In the genomic region with DNA sequence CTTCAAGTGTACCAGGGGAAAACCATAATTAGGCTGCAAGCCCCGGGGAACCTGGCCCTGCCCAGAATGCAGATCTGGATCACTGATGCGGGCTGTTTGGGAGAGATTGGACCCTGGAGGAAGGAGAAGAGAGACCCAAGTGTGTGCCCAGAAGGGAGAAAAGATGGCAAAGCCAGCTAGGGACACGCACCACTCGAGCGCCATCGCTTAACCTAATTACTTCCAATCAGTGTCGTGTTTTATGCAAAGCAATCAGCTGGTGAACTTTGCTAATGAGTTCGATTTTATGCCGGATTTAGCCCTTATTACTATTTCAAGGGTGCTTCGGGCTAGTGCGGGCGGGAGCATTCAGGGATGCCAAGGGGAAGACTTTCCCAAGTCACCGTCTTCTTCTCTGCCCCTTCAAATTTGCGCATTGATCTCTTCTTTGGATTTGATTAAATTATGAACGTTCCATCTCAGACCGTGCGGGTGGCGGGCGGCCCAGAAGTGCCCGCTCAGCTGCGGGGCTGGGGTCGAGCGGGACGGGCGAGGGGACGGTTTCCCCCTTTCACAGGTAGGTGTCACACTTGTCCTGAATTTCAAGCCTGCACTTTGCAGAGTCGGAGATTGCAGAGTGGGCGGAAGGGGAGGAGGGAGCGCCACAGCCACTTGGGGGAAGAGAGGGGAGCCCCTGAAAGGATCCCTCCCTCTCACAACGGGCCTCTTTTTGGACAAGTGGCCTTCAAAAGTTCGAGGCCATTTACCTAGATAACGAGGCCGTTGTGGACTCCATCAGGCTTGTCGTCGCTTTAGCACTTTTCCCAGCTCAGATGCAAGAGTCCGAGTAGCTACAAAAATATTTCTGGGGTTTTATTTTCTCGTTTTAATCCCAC, we compare ENCODE assay signal across 12 cellular contexts. TPM values are rescaled to one million over a fixed set of nuclear protein-coding genes. Genes with fewer than 3 reads are reported as not detected.
DNase-seq lines count a peak whose midpoint lies in the region; ATAC-seq, FAIRE-seq and TF ChIP-seq lines count a peak whose summit lies in the region.
"Had no signal": no experiment of that assay in that cellular context is flagged by ENCODE, and none has a peak within 500 bp of the region (broad histone marks: within the 10 kb centered on the region; RNA-seq: fewer than 3 reads in every experiment).

No MANE protein-coding gene starts in this region.

- CTCF ChIA-PET in endothelial cell of umbilical vein (lab: Charles Lee): interaction anchor here (1.4 kb wide), 1 partner anchor 1385 kb away, joined by 3 read pairs; no protein-coding TSS in a partner anchor

- intact Hi-C loops in endothelial cell of umbilical vein (cut with micrococcal nuclease): loop anchor here (5.0 to 10.0 kb wide), 3 partner anchors 770 to 1042 kb away; no protein-coding TSS in a partner anchor

- no peaks in the 10 kb centered on the region for H3K79me2 ChIP-seq in endothelial cell of umbilical vein (ENCODE audit: control insufficient read depth, insufficient read depth, low read length)

- H3K4me3 Mint-ChIP-seq in IgD-negative memory B cell (peak overlapping the region in 2 of 4 donors; percentile 37 to 72), nephron progenitor cell (peak overlapping the region; percentile 70)
- no peak overlapping the region for H3K4me3 Mint-ChIP-seq in stimulated activated memory B cell treated with anti-CD40 and anti-IgM and Interleukin-4, amounts not matched to agents 10 μg/mL and 1 μg/mL and 100 μg/mL, for 72 hours

- no peaks in the 10 kb centered on the region for H3K36me3 ChIP-seq in endothelial cell of umbilical vein (ENCODE audit: control insufficient read depth in 2 of 2, extremely low read depth in 1 of 2, insufficient read depth in 2 of 2, low read length in 2 of 2)
- H3K36me3 ChIP-seq: Peyer's patch, sigmoid colon had no signal

- no peaks in the 10 kb centered on the region for H3K36me3 Mint-ChIP-seq in IgD-negative memory B cell
- no peaks in the 10 kb centered on the region for H3K36me3 Mint-ChIP-seq in nephron progenitor cell (ENCODE audit: low read depth)
- no peaks in the 10 kb centered on the region for H3K36me3 Mint-ChIP-seq in stimulated activated memory B cell treated with anti-CD40 and anti-IgM and Interleukin-4, amounts not matched to agents 10 μg/mL and 1 μg/mL and 100 μg/mL, for 72 hours

- DNase-seq in ELF-1 (ENCODE audit: low read depth, low spot score) (peak; percentile 69), endothelial cell of umbilical vein (ENCODE audit: low read depth, low spot score) (peak; percentile 11), nephron progenitor cell (peak; percentile 64), NCI-H510A treated with DMSO at 0.1 percent for 48 hours (lab: John Stamatoyannopoulos, UW) (no peak)
- no peak for DNase-seq in stimulated activated CD4-positive, alpha-beta T cell treated with anti-CD3 and anti-CD28 coated beads, Interleukin-12 subunit alpha, Interleukin-12 subunit beta, amount 100 ng/mL, for 4 hours
- DNase-seq: Kasumi-1, Peyer's patch, sigmoid colon had no signal

- no peak overlapping the region for H3K27ac ChIP-seq in endothelial cell of umbilical vein (ENCODE audit: insufficient read depth, low read depth, low read length)
- H3K27ac ChIP-seq: Peyer's patch, sigmoid colon had no signal

- no peak for FAIRE-seq in endothelial cell of umbilical vein (lab: Jason Lieb, UNC)

- H3K4me3 ChIP-seq in endothelial cell of umbilical vein (replicated peaks in 1 of 3; ENCODE audit: insufficient read depth in 1 of 3, low read depth in 1 of 3, low read length in 3 of 3): no peak overlapping the region
- H3K4me3 ChIP-seq: Peyer's patch, sigmoid colon had no signal

- H3K27ac Mint-ChIP-seq in IgD-negative memory B cell (peak overlapping the region; percentile 78 to 91 (median 80)), nephron progenitor cell (no peak overlapping the region)
- H3K27ac Mint-ChIP-seq in stimulated activated memory B cell treated with anti-CD40 and anti-IgM and Interleukin-4, amounts not matched to agents 10 μg/mL and 1 μg/mL and 100 μg/mL, for 72 hours: no peak overlapping the region

- H3K9me1 ChIP-seq in endothelial cell of umbilical vein (replicated peaks; ENCODE audit: control insufficient read depth, extremely low read depth, insufficient read depth, low read length): no peaks in the 10 kb centered on the region

- peaks cover 62% of the 10 kb centered on the region for H3K27me3 Mint-ChIP-seq in IgD-negative memory B cell
- H3K27me3 Mint-ChIP-seq in nephron progenitor cell (ENCODE audit: low read depth, poor library complexity): peaks cover 88% of the 10 kb centered on the region
- H3K27me3 Mint-ChIP-seq in stimulated activated memory B cell treated with anti-CD40 and anti-IgM and Interleukin-4, amounts not matched to agents 10 μg/mL and 1 μg/mL and 100 μg/mL, for 72 hours: peaks cover 90% of the 10 kb centered on the region

- peaks cover 9% of the 10 kb centered on the region for H3K4me1 ChIP-seq in endothelial cell of umbilical vein (ENCODE audit: control insufficient read depth, extremely low read depth, insufficient read depth, low read length)

- H3K9ac ChIP-seq in endothelial cell of umbilical vein (replicated peaks; ENCODE audit: extremely low read depth, insufficient read depth, low read length): no peak overlapping the region

- POLR2A ChIA-PET in endothelial cell of umbilical vein (lab: Charles Lee): no interaction called here

- no peaks in the 10 kb centered on the region for H3K9me3 ChIP-seq in endothelial cell of umbilical vein (replicated peaks; ENCODE audit: control insufficient read depth, insufficient read depth, low read length)
- H3K9me3 ChIP-seq: sigmoid colon had no signal

- dilution Hi-C loops in endothelial cell of umbilical vein (cut with MboI; ENCODE audit: extremely low pct_ligation_motif_present, low sequenced_read_pairs): no loop called here

- no TSS peak for BruUV-seq in endothelial cell of umbilical vein (replicated peaks; lab: Mats Ljungman, UMichigan)

- no peak overlapping the region for H2AFZ ChIP-seq in endothelial cell of umbilical vein (ENCODE audit: low read depth, low read length)

- ATAC-seq in HG02610 (IDR thresholded peaks at IDR 0.05; ENCODE audit: unreplicated experiment): no peak
- no peak for ATAC-seq in stimulated activated memory B cell treated with anti-CD40 and anti-IgM and Interleukin-4, amounts not matched to agents 10 μg/mL and 1 μg/mL and 100 μg/mL, for 72 hours
- ATAC-seq: HCT116 had no signal

- TF ChIP-seq CTCF in endothelial cell of umbilical vein (IDR thresholded peaks at IDR 0.05; ENCODE audit: extremely low read depth in 1 of 2, insufficient read depth in 1 of 2, low read depth in 1 of 2, low read length in 2 of 2) (no peak), nephron progenitor cell (IDR thresholded peaks at IDR 0.05) (peak; percentile 48)

- H3K4me2 ChIP-seq in endothelial cell of umbilical vein (ENCODE audit: insufficient read depth, low read length): no peak overlapping the region

- TF ChIP-seq POLR2A in endothelial cell of umbilical vein (IDR thresholded peaks at IDR 0.05; ENCODE audit: low read depth, low read length): no peak

- peaks cover 76 to 86% of the 10 kb centered on the region in 2 experiments for H3K27me3 ChIP-seq in endothelial cell of umbilical vein (ENCODE audit: control insufficient read depth in 2 of 2, insufficient read depth in 2 of 2, low read length in 2 of 2)

- peaks cover 0 to 3% (median under 1%) of the 10 kb centered on the region in 3 donors for H3K4me1 Mint-ChIP-seq in IgD-negative memory B cell
- H3K4me1 Mint-ChIP-seq in nephron progenitor cell: peaks cover 40% of the 10 kb centered on the region
- H3K4me1 Mint-ChIP-seq in stimulated activated memory B cell treated with anti-CD40 and anti-IgM and Interleukin-4, amounts not matched to agents 10 μg/mL and 1 μg/mL and 100 μg/mL, for 72 hours: peaks cover 8% of the 10 kb centered on the region

- H4K20me1 ChIP-seq in endothelial cell of umbilical vein (replicated peaks; ENCODE audit: control insufficient read depth, extremely low read depth, insufficient read depth, low read length): peaks cover 5% of the 10 kb centered on the region

- H3K9me3 Mint-ChIP-seq in IgD-negative memory B cell (peaks cover 0 to 7% (median 0%) of the 10 kb centered on the region in 3 donors), nephron progenitor cell (peaks cover 4% of the 10 kb centered on the region)
- H3K9me3 Mint-ChIP-seq in stimulated activated memory B cell treated with anti-CD40 and anti-IgM and Interleukin-4, amounts not matched to agents 10 μg/mL and 1 μg/mL and 100 μg/mL, for 72 hours: no peaks in the 10 kb centered on the region

TF ChIP-seq in endothelial cell of umbilical vein, 7 proteins besides CTCF, POLR2A, EP300 and RAD21:
- peak; percentile 99 for TF ChIP-seq EZH2 (IDR thresholded peaks at IDR 0.05; ENCODE audit: borderline replicate concordance, low read depth, low read length, severe bottlenecking)
- TF ChIP-seq FOS (IDR thresholded peaks at IDR 0.05; ENCODE audit: borderline replicate concordance, insufficient read depth, low read length): no peak

RNA-seq across cellular contexts. Expression of a gene that starts 4.1 kb away (rescaled TPM):
- polyA plus RNA-seq in IgD-negative memory B cell (not detected), endothelial cell of umbilical vein (not detected in 2 replicates)
- total RNA-seq in endothelial cell of umbilical vein: not detected in 2 replicates
- not detected in 2 replicates for polyA plus RNA-seq in endothelial cell of umbilical vein (2011; cell fraction: cytosol; rRNA removed)
- polyA plus RNA-seq in endothelial cell of umbilical vein (2011; cell fraction: nucleus; rRNA removed): 0.14 and 0.16 TPM in 2 replicates
- not detected in 2 replicates for polyA plus RNA-seq in endothelial cell of umbilical vein (2012)
- not detected in 2 replicates for polyA minus RNA-seq in endothelial cell of umbilical vein
- 3.6 TPM for polyA minus RNA-seq in endothelial cell of umbilical vein (2011; cell fraction: cytosol; rRNA and poly(A)+ RNA removed)
- polyA minus RNA-seq in endothelial cell of umbilical vein (2011; cell fraction: nucleus; rRNA and poly(A)+ RNA removed): 0.29 TPM in 1 of 2 replicates, not detected in the other
- total RNA-seq: Peyer's patch, sigmoid colon had no signal
- polyA plus RNA-seq: sigmoid colon had no signal

Comparison
In these comparisons a context has a peak if more than half of its experiments do, and no peak if none do; other contexts are left out.
1. DNase-seq: peak in ELF-1 (single experiment), endothelial cell of umbilical vein (single experiment) and nephron progenitor cell (single experiment); none in stimulated activated CD4-positive, alpha-beta T cell treated with anti-CD3 and anti-CD28 coated beads, Interleukin-12 subunit alpha, Interleukin-12 subunit beta, amount 100 ng/mL, for 4 hours (single experiment) and NCI-H510A treated with DMSO at 0.1 percent for 48 hours (single experiment).
2. H3K27ac Mint-ChIP-seq: peak in IgD-negative memory B cell (3 of 3); none in nephron progenitor cell (single experiment) and stimulated activated memory B cell treated with anti-CD40 and anti-IgM and Interleukin-4, amounts not matched to agents 10 μg/mL and 1 μg/mL and 100 μg/mL, for 72 hours (single experiment).